Comparison of ENCODE assay signal across 2 cellular contexts in genomic region chr2:240628507-240629418, GRCh38.
TF ChIP-seq lines count a peak whose summit lies in the region.

No MANE protein-coding gene starts in this region.

TF ChIP-seq in IMR-90, 13 proteins besides CTCF, POLR2A, EP300 and RAD21:
- no peak for TF ChIP-seq CEBPB (IDR thresholded peaks at IDR 0.05; ENCODE audit: low read depth, low read length)
- TF ChIP-seq RFX5 (IDR thresholded peaks at IDR 0.05; ENCODE audit: low read depth, low read length): no peak
- TF ChIP-seq SMC3 (IDR thresholded peaks at IDR 0.05; ENCODE audit: low read depth, low read length): no peak
- TF ChIP-seq RCOR1 (IDR thresholded peaks at IDR 0.05; ENCODE audit: insufficient replicate concordance, low read length): no peak
- TF ChIP-seq MAZ (IDR thresholded peaks at IDR 0.05; ENCODE audit: borderline replicate concordance, low read depth, low read length): no peak
- TF ChIP-seq FOS (IDR thresholded peaks at IDR 0.05; ENCODE audit: low read depth, low read length): no peak
- no peak for TF ChIP-seq CHD1 (IDR thresholded peaks at IDR 0.05; ENCODE audit: low read depth, low read length)
- no peak for TF ChIP-seq BHLHE40 (IDR thresholded peaks at IDR 0.05; ENCODE audit: low read depth, low read length)
- no peak for TF ChIP-seq MXI1 (IDR thresholded peaks at IDR 0.05; ENCODE audit: borderline replicate concordance, low read depth, low read length)
- TF ChIP-seq, protein P1, sequence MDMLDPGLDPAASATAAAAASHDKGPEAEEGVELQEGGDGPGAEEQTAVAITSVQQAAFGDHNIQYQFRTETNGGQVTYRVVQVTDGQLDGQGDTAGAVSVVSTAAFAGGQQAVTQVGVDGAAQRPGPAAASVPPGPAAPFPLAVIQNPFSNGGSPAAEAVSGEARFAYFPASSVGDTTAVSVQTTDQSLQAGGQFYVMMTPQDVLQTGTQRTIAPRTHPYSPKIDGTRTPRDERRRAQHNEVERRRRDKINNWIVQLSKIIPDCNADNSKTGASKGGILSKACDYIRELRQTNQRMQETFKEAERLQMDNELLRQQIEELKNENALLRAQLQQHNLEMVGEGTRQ (IDR thresholded peaks at IDR 0.05; ENCODE audit: low read depth, low read length): no peak
- no peak for TF ChIP-seq MAFK (IDR thresholded peaks at IDR 0.05; ENCODE audit: low read depth, low read length)
TF ChIP-seq in IMR-90: peak in this region for 0.

TF ChIP-seq in HepG2, 621 proteins besides CTCF, POLR2A, EP300 and RAD21:
- TF ChIP-seq RELA (CRISPR knock-in tag; IDR thresholded peaks at IDR 0.05): no peak
- peak; percentile 52; the same call in 1 of the 2 replicates for TF ChIP-seq AKAP8 (CRISPR knock-in tag; IDR thresholded peaks at IDR 0.05)
- no peak for TF ChIP-seq KIAA2018 (CRISPR knock-in tag; IDR thresholded peaks at IDR 0.05; ENCODE audit: borderline replicate concordance)
- TF ChIP-seq ZNF253 (CRISPR knock-in tag; IDR thresholded peaks at IDR 0.05; ENCODE audit: borderline replicate concordance): 0 out of 2 replicates have a peak, but pooled peaks have one; percentile 32
- TF ChIP-seq, protein P2, sequence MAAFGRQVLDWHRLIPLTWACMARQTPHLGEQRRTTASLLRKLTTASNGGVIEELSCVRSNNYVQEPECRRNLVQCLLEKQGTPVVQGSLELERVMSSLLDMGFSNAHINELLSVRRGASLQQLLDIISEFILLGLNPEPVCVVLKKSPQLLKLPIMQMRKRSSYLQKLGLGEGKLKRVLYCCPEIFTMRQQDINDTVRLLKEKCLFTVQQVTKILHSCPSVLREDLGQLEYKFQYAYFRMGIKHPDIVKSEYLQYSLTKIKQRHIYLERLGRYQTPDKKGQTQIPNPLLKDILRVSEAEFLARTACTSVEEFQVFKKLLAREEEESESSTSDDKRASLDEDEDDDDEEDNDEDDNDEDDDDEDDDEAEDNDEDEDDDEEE (CRISPR knock-in tag; IDR thresholded peaks at IDR 0.05): no peak
- TF ChIP-seq SAFB2 (CRISPR knock-in tag; IDR thresholded peaks at IDR 0.05; ENCODE audit: borderline replicate concordance, low read depth): 0 out of 2 replicates have a peak, but pooled peaks have one; percentile 16
- no peak for TF ChIP-seq ZFP62 (CRISPR knock-in tag; IDR thresholded peaks at IDR 0.05)
- TF ChIP-seq SMAD3 (CRISPR knock-in tag; IDR thresholded peaks at IDR 0.05): no peak
- TF ChIP-seq UBTF (CRISPR knock-in tag; IDR thresholded peaks at IDR 0.05): 0 out of 2 replicates have a peak, but pooled peaks have one; percentile 19
- TF ChIP-seq DNMT1 (CRISPR knock-in tag; IDR thresholded peaks at IDR 0.05): 0 out of 2 replicates have a peak, but pooled peaks have one; percentile 45
- TF ChIP-seq PHF20 (CRISPR knock-in tag; IDR thresholded peaks at IDR 0.05): no peak
- peak; percentile 54 for TF ChIP-seq AGO1 (IDR thresholded peaks at IDR 0.05; ENCODE audit: low read depth, low read length, poor library complexity, severe bottlenecking)
- peak; percentile 58 for TF ChIP-seq AGO2 (optimal IDR thresholded peaks at IDR 0.05; ENCODE audit: low read depth, low read length)
- TF ChIP-seq SIN3B (IDR thresholded peaks at IDR 0.05; ENCODE audit: low read length): no peak
